25 cellular contexts compared by ENCODE assay signal in the genomic region with DNA sequence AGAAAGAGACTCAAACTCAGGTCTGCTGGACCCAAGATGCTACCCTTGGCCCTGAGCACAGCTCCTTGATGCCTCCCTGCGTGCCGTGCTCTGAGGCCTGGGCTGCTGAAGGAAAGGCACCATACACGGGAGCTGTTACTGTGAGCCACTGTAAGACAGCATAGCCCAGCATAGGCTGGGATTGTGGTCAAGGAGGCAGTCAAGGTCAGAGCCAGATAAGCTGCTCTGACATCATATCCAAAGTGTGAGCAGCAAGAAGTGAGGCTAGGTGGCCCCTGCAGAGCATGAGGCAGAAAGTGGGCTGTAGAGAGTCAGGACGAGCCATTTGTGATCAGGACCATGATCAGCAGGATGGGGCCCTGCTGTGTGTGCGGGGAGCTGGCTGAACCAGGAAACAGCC. TPM values are rescaled to one million over a fixed set of nuclear protein-coding genes. Genes with fewer than 3 reads are reported as not detected.
DNase-seq lines count a peak whose midpoint lies in the region; ATAC-seq, FAIRE-seq and TF ChIP-seq lines count a peak whose summit lies in the region.
"Had no signal": no experiment of that assay in that cellular context is flagged by ENCODE, and none has a peak within 500 bp of the region (broad histone marks: within the 10 kb centered on the region; RNA-seq: fewer than 3 reads in every experiment).

No MANE protein-coding gene starts in this region.

- H3K9me1 ChIP-seq in K562 (ENCODE audit: control insufficient read depth, insufficient read depth, low read length) = no peaks in the 10 kb centered on the region

- no TSS peak for BruUV-seq in K562 (replicated peaks; lab: Mats Ljungman, UMichigan)

- TF ChIP-seq RAD21 in K562 (CRISPR knock-in tag; conservative IDR thresholded peaks at IDR 0.05 in 1 of 2, IDR thresholded peaks at IDR 0.05 in 1 of 2) = no peak

- H3K4me1 Mint-ChIP-seq in neural progenitor cell = peaks cover 19% of the 10 kb centered on the region
- H3K4me1 Mint-ChIP-seq: CD8-positive, alpha-beta memory T cell had no signal

- TF ChIP-seq POLR2A in K562 (conservative IDR thresholded peaks at IDR 0.05) (no peak), sigmoid colon (IDR thresholded peaks at IDR 0.05) (no peak)

- H3K4me3 ChIP-seq in cardiac muscle cell (no peak overlapping the region), left ventricle myocardium inferior (no peak overlapping the region), K562 (no peak overlapping the region), neural progenitor cell (no peak overlapping the region), sigmoid colon (no peak overlapping the region)

- DNase-seq in cardiac muscle cell (ENCODE audit: low read depth in 1 of 2, low spot score in 1 of 2) (peak in 1 of 2 donors; percentile 83), left ventricle myocardium inferior (no peak), K562 (ENCODE audit: extremely low read depth in 1 of 4, low spot score in 3 of 4) (peak in 3 of 4 experiments; percentile 18 to 26 (median 24)), neural progenitor cell (ENCODE audit: low spot score) (no peak), activated gamma-delta T cell (lab: John Stamatoyannopoulos, UW) (no peak), sigmoid colon (no peak)
- DNase-seq: AML-193; CD8-positive, alpha-beta memory T cell; GDM1; GOT3; Karpas-422; MV-4-11; NCI-H1105 treated with DMSO at 0.1 percent for 48 hours; NCI-H2029 treated with DMSO at 0.1 percent for 48 hours; NCI-H2171 treated with DMSO at 0.1 percent for 48 hours; NCI-H524 treated with DMSO at 0.1 percent for 48 hours; SHP77 had no signal

- H4K20me1 ChIP-seq in K562 (replicated peaks; ENCODE audit: control insufficient read depth, insufficient read depth, low read length) (0 out of 2 replicates have a peak, but pooled peaks cover 4% of the 10 kb centered on the region), neural progenitor cell (ENCODE audit: low read depth) (no peaks in the 10 kb centered on the region)

- no peaks in the 10 kb centered on the region for H3K36me3 ChIP-seq in cardiac muscle cell
- H3K36me3 ChIP-seq in left ventricle myocardium inferior = no peaks in the 10 kb centered on the region
- no peaks in the 10 kb centered on the region for H3K36me3 ChIP-seq in K562 (ENCODE audit: control insufficient read depth, insufficient read depth, low read length)
- no peaks in the 10 kb centered on the region for H3K36me3 ChIP-seq in neural progenitor cell
- H3K36me3 ChIP-seq in sigmoid colon = no peaks in the 10 kb centered on the region

- H3K4me2 ChIP-seq in K562 (ENCODE audit: insufficient read depth, low read length) (no peak overlapping the region), neural progenitor cell (no peak overlapping the region)

- CTCF ChIA-PET in K562 (lab: Yijun Ruan, JAX; ENCODE audit: low intra/inter-chr PET ratio) = interaction anchor here (0.6 kb wide), 1 partner anchor 9 kb away, joined by 5 read pairs; no protein-coding TSS in a partner anchor

- H3K9me3 Mint-ChIP-seq in neural progenitor cell = no peaks in the 10 kb centered on the region
- H3K9me3 Mint-ChIP-seq: CD8-positive, alpha-beta memory T cell; IgD-negative memory B cell had no signal

- no peaks in the 10 kb centered on the region for H3K79me2 ChIP-seq in K562 (ENCODE audit: control insufficient read depth, insufficient read depth, low read length)
- no peaks in the 10 kb centered on the region for H3K79me2 ChIP-seq in neural progenitor cell (ENCODE audit: low read depth)

- TF ChIP-seq CTCF in cardiac muscle cell (IDR thresholded peaks at IDR 0.05; ENCODE audit: low read depth, low read length) = no peak
- TF ChIP-seq CTCF in left ventricle myocardium inferior (IDR thresholded peaks at IDR 0.05; ENCODE audit: borderline replicate concordance) = no peak
- TF ChIP-seq CTCF in K562 (IDR thresholded peaks at IDR 0.05 in 2 of 3, conservative IDR thresholded peaks at IDR 0.05 in 1 of 3; ENCODE audit: insufficient read depth in 2 of 3, low read depth in 1 of 3, low read length in 3 of 3) = no peak
- TF ChIP-seq CTCF in neural progenitor cell (IDR thresholded peaks at IDR 0.05) = no peak
- no peak for TF ChIP-seq CTCF in sigmoid colon (IDR thresholded peaks at IDR 0.05)

- no peaks in the 10 kb centered on the region for H3K36me3 Mint-ChIP-seq in neural progenitor cell
- H3K36me3 Mint-ChIP-seq: CD8-positive, alpha-beta memory T cell; IgD-negative memory B cell had no signal

- ATAC-seq in K562 = peak; percentile 60
- ATAC-seq in GM18502 (IDR thresholded peaks at IDR 0.05; ENCODE audit: poor library complexity, unreplicated experiment) = no peak
- ATAC-seq: HCT116 had no signal

- H3K27ac ChIP-seq in cardiac muscle cell = peak overlapping the region; percentile 78
- no peak overlapping the region for H3K27ac ChIP-seq in left ventricle myocardium inferior (replicated peaks)
- H3K27ac ChIP-seq in K562 (ENCODE audit: extremely low read depth, low read depth, low read length) = no peak overlapping the region
- H3K27ac ChIP-seq in neural progenitor cell = no peak overlapping the region
- H3K27ac ChIP-seq in sigmoid colon = no peak overlapping the region
- H3K27ac ChIP-seq: C4-2B had no signal

- POLR2A ChIA-PET in K562 (lab: Yijun Ruan, JAX) = interaction anchor here (0.5 to 1.4 kb wide), 6 partner anchors 11 to 597 kb away, joined by 3 to 4 read pairs (median 3); no protein-coding TSS in a partner anchor

- in situ Hi-C loops in K562 (cut with MboI) = loop anchor here (25.0 kb wide), 1 partner anchor 621 kb away; no protein-coding TSS in a partner anchor

- peaks cover 8% of the 10 kb centered on the region for H3K27me3 Mint-ChIP-seq in neural progenitor cell (ENCODE audit: insufficient read depth, low read depth)
- H3K27me3 Mint-ChIP-seq: IgD-negative memory B cell had no signal

- H2AFZ ChIP-seq in K562 (ENCODE audit: low read depth, low read length) (no peak overlapping the region), neural progenitor cell (replicated peaks) (no peak overlapping the region)

- H3K4me1 ChIP-seq in cardiac muscle cell (ENCODE audit: low read depth) (peaks cover 19% of the 10 kb centered on the region), left ventricle myocardium inferior (peaks cover 6% of the 10 kb centered on the region), K562 (replicated peaks in 1 of 2; ENCODE audit: control insufficient read depth in 2 of 2, insufficient read depth in 2 of 2, low read length in 2 of 2) (no peaks in the 10 kb centered on the region; a peak in 1 of 5 replicates), neural progenitor cell (peaks cover 9% of the 10 kb centered on the region), sigmoid colon (no peaks in the 10 kb centered on the region)

- no peak overlapping the region for H3K4me3 Mint-ChIP-seq in neural progenitor cell
- H3K4me3 Mint-ChIP-seq: CD8-positive, alpha-beta memory T cell; IgD-negative memory B cell had no signal

- FAIRE-seq in K562 (lab: Jason Lieb, UNC) = no peak
- FAIRE-seq: HTR-8/SVneo had no signal

- WGBS in K562 (ENCODE audit: insufficient coverage, low coverage, missing lambda C conversion rate) = 6% methylated on average over 5 of the region's 5 CpGs
- 88 to 90% methylated on average over 5 of the region's 5 CpGs for WGBS in sigmoid colon, 2 donors

- H3K9ac ChIP-seq in K562 (ENCODE audit: insufficient read depth in 1 of 2, low read depth in 2 of 2, low read length in 2 of 2) (0 out of 4 replicates have a peak overlapping the region, but pooled peaks of 1 of the 2 experiments have one; percentile 20), neural progenitor cell (no peak overlapping the region)

- H3F3A ChIP-seq in neural progenitor cell (ENCODE audit: low read depth) = no peaks in the 10 kb centered on the region

- TF ChIP-seq EP300 in K562 (IDR thresholded peaks at IDR 0.05; ENCODE audit: low read length) (no peak), sigmoid colon (IDR thresholded peaks at IDR 0.05) (no peak)

- no peaks in the 10 kb centered on the region for H3K9me3 ChIP-seq in cardiac muscle cell (ENCODE audit: low read depth)
- no peaks in the 10 kb centered on the region for H3K9me3 ChIP-seq in left ventricle myocardium inferior (replicated peaks)
- no peaks in the 10 kb centered on the region for H3K9me3 ChIP-seq in K562 (replicated peaks; ENCODE audit: control insufficient read depth, insufficient read depth, low read depth, low read length)
- H3K9me3 ChIP-seq in neural progenitor cell (ENCODE audit: low read depth) = no peaks in the 10 kb centered on the region
- H3K9me3 ChIP-seq in sigmoid colon = no peaks in the 10 kb centered on the region

- H3K27me3 ChIP-seq in cardiac muscle cell (no peaks in the 10 kb centered on the region), left ventricle myocardium inferior (ENCODE audit: low read depth) (no peaks in the 10 kb centered on the region), K562 (ENCODE audit: control insufficient read depth in 2 of 2, insufficient read depth in 2 of 2, low read length in 2 of 2) (peaks cover 18 to 39% of the 10 kb centered on the region in 2 experiments), neural progenitor cell (no peaks in the 10 kb centered on the region), sigmoid colon (no peaks in the 10 kb centered on the region)

- H3K27ac Mint-ChIP-seq in neural progenitor cell = peak overlapping the region; percentile 72

- intact Hi-C loops in left ventricle myocardium inferior (cut with micrococcal nuclease) = no loop called here
- intact Hi-C loops in K562 (cut with micrococcal nuclease) = no loop called here
- intact Hi-C loops in sigmoid colon (cut with DNase I) = no loop called here

RNA-seq across cellular contexts. Expression of gene SLC22A8, which starts 7.7 kb away (rescaled TPM):
- not detected in 2 replicates for total RNA-seq in cardiac muscle cell
- 0.22 TPM in 1 of 2 replicates, not detected in the other for polyA plus RNA-seq in cardiac muscle cell
- not detected for total RNA-seq in left ventricle myocardium inferior
- not detected in 2 replicates for total RNA-seq in K562 (2011; cell fraction: chromatin; rRNA removed; ENCODE audit: low replicate concordance)
- not detected in 2 replicates for total RNA-seq in K562 (2011; cell fraction: nucleolus; rRNA removed)
- not detected in 2 replicates for total RNA-seq in K562 (2011; cell fraction: nucleoplasm; rRNA removed)
- not detected in 2 replicates for total RNA-seq in K562 (2014; rRNA removed)
- total RNA-seq in K562 (2014; rRNA removed; fragmentation: Illumina TruSeq; extraction: Trizol) = not detected in 2 replicates
- not detected in 2 replicates for total RNA-seq in K562 (2015; rRNA removed; fragmentation: Illumina TruSeq; extraction: Trizol)
- total RNA-seq in K562 (2021) = not detected in 2 replicates
- polyA plus RNA-seq in K562 (2011; rRNA removed) = not detected in 2 replicates
- not detected in 2 replicates for polyA plus RNA-seq in K562 (2011; cell fraction: cytosol; rRNA removed)
- polyA plus RNA-seq in K562 (2011; cell fraction: nucleus; rRNA removed) = not detected in 2 replicates
- not detected in 2 replicates for polyA plus RNA-seq in K562 (2012)
- polyA plus RNA-seq in K562 (2014; fragmentation: Illumina TruSeq; extraction: Trizol) = not detected in 2 replicates
- not detected for polyA plus RNA-seq in K562 (2014; fragmentation: Nextera tagmentation; extraction: Ambion mirVana)
- not detected in 2 replicates for polyA plus RNA-seq in K562 (2014; rRNA removed)
- not detected in 2 replicates for polyA minus RNA-seq in K562 (2011; rRNA and poly(A)+ RNA removed)
- polyA minus RNA-seq in K562 (2011; cell fraction: cytosol; rRNA and poly(A)+ RNA removed) = not detected in 2 replicates
- polyA minus RNA-seq in K562 (2011; cell fraction: nucleus; rRNA and poly(A)+ RNA removed) = not detected in 2 replicates
- total RNA-seq in neural progenitor cell (ENCODE audit: low replicate concordance) = not detected in 2 replicates
- not detected for total RNA-seq in sigmoid colon
- not detected for polyA plus RNA-seq in sigmoid colon
- total RNA-seq: A172; CD8-positive, alpha-beta memory T cell; M059J had no signal
- polyA plus RNA-seq: AG04450; CD8-positive, alpha-beta memory T cell; IgD-negative memory B cell had no signal

RNA-seq across cellular contexts. Expression of gene SLC22A6, which starts 23.2 kb away (rescaled TPM):
- total RNA-seq in cardiac muscle cell = not detected in 2 replicates
- not detected in 2 replicates for polyA plus RNA-seq in cardiac muscle cell
- total RNA-seq in left ventricle myocardium inferior = not detected
- not detected in 2 replicates for total RNA-seq in K562 (2011; cell fraction: chromatin; rRNA removed; ENCODE audit: low replicate concordance)
- total RNA-seq in K562 (2011; cell fraction: nucleolus; rRNA removed) = not detected in 2 replicates
- not detected in 2 replicates for total RNA-seq in K562 (2011; cell fraction: nucleoplasm; rRNA removed)
- not detected in 2 replicates for total RNA-seq in K562 (2014; rRNA removed)
- not detected in 2 replicates for total RNA-seq in K562 (2014; rRNA removed; fragmentation: Illumina TruSeq; extraction: Trizol)
- total RNA-seq in K562 (2015; rRNA removed; fragmentation: Illumina TruSeq; extraction: Trizol) = not detected in 2 replicates
- not detected in 2 replicates for total RNA-seq in K562 (2021)
- not detected in 2 replicates for polyA plus RNA-seq in K562 (2011; rRNA removed)
- polyA plus RNA-seq in K562 (2011; cell fraction: cytosol; rRNA removed) = not detected in 2 replicates
- polyA plus RNA-seq in K562 (2011; cell fraction: nucleus; rRNA removed) = not detected in 2 replicates
- not detected in 2 replicates for polyA plus RNA-seq in K562 (2012)
- polyA plus RNA-seq in K562 (2014; fragmentation: Illumina TruSeq; extraction: Trizol) = not detected in 2 replicates
- polyA plus RNA-seq in K562 (2014; fragmentation: Nextera tagmentation; extraction: Ambion mirVana) = not detected
- not detected in 2 replicates for polyA plus RNA-seq in K562 (2014; rRNA removed)
- not detected in 2 replicates for polyA minus RNA-seq in K562 (2011; rRNA and poly(A)+ RNA removed)
- polyA minus RNA-seq in K562 (2011; cell fraction: cytosol; rRNA and poly(A)+ RNA removed) = not detected in 2 replicates
- polyA minus RNA-seq in K562 (2011; cell fraction: nucleus; rRNA and poly(A)+ RNA removed) = not detected in 2 replicates
- total RNA-seq in neural progenitor cell (ENCODE audit: low replicate concordance) = not detected in 2 replicates
- total RNA-seq in sigmoid colon = not detected
- not detected for polyA plus RNA-seq in sigmoid colon
- total RNA-seq: A172; CD8-positive, alpha-beta memory T cell; M059J had no signal
- polyA plus RNA-seq: AG04450; CD8-positive, alpha-beta memory T cell; IgD-negative memory B cell had no signal

Comparison
In these comparisons a context has a peak if more than half of its experiments do, and no peak if none do; other contexts are left out.
1. DNase-seq: peak in K562 (3 of 4); none in left ventricle myocardium inferior (single experiment), neural progenitor cell (single experiment), activated gamma-delta T cell (single experiment) and sigmoid colon (single experiment).